Comparison of ENCODE assay signal across 29 cellular contexts in the genomic region with DNA sequence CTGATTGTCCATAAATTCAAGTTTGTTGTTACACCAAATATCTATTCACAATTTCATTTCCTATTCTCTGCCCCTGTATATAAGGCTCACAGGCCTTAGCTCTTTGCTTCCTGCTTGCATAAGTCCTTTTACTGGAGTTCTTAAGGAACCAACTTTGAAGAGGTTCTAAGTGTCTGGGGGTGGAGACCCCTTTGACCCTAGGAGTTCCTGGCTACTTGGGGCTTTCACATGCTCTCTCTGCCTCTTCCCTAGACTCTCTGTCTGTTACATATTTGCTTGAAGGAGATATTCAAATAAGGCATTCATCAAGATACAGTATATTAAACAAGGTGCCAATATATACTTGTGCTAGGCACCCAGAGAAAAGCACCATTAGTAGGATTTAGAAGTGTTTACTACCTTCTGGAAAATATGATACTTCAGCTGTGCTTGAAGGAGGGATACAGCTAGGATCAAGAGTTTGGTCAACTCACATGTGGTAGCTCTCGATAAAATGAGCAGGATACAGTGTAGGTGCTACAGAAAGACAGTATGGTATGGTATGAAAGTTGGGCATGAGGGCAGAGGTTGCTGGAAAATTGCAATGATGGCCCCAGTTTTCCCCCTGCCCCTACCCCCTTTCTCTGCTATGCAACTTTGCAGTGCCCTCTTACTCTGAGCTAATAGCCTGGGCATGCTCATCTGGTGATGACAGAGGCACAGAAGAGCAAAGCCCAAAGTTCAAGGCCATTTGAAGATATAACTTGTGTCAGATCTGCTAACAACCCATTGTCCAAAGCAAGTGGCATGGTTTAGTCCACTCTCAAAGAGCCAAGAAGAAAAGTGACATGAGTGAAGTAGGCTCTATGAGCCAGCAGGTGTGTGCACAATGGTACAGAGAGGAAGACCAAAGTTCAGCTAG.
"Had no signal": no experiment of that assay in that cellular context is flagged by ENCODE, and none has a peak within 500 bp of the region (broad histone marks: within the 10 kb centered on the region; RNA-seq: fewer than 3 reads in every experiment).

No MANE protein-coding gene starts in this region.

- H3K9me3 ChIP-seq: ascending aorta, breast epithelium, esophagus muscularis mucosa, gastrocnemius medialis had no signal

- H3K36me3 ChIP-seq: ascending aorta, breast epithelium, esophagus muscularis mucosa, gastrocnemius medialis, WERI-Rb-1 had no signal

- H3K27me3 ChIP-seq: ascending aorta, breast epithelium, esophagus muscularis mucosa, foreskin keratinocyte, gastrocnemius medialis had no signal

- H3K27ac ChIP-seq: ascending aorta, breast epithelium, coronary artery, dorsolateral prefrontal cortex, esophagus muscularis mucosa, gastrocnemius medialis, WERI-Rb-1 had no signal

- ATAC-seq: activated CD4-positive, CD25-positive, alpha-beta regulatory T cell treated with anti-CD3 and anti-CD28 coated beads, Interleukin-2, amount 50 U/mL, for 24 hours; activated CD8-positive, alpha-beta T cell treated with anti-CD3 and anti-CD28 coated beads for 36 hours; activated naive CD4-positive, alpha-beta T cell treated with anti-CD3 and anti-CD28 coated beads, Interleukin-2, amount 50 U/mL, for 72 hours; activated T-cell treated with anti-CD3 and anti-CD28 coated beads, Interleukin-2, amount 50 U/mL, for 72 hours; gastrocnemius medialis; T-cell; T-helper 17 cell had no signal

- H3K4me1 ChIP-seq: ascending aorta, breast epithelium, esophagus muscularis mucosa, gastrocnemius medialis had no signal

- DNase-seq: activated B cell treated with CpG ODN at 0.5 μM for 24 hours; activated CD4-positive, alpha-beta T cell treated with anti-CD3 and anti-CD28 coated beads for 48 hours; activated CD4-positive, alpha-beta T cell treated with anti-CD3 and anti-CD28 coated beads, Interleukin-2, amount 50 U/mL, for 1 hour; activated CD4-positive, alpha-beta T cell treated with anti-CD3 and anti-CD28 coated beads, Interleukin-2, amount 50 U/mL, for 48 hours; activated CD8-positive, alpha-beta memory T cell treated with anti-CD3 and anti-CD28 coated beads for 24 hours; activated CD8-positive, alpha-beta T cell treated with anti-CD3 and anti-CD28 coated beads for 36 hours; activated gamma-delta T cell; activated naive CD4-positive, alpha-beta T cell; activated naive CD4-positive, alpha-beta T cell treated with anti-CD3 and anti-CD28 coated beads, Interleukin-2, amount 10 ng/mL, durations not matched to agents 7 days and 5 days; activated naive CD8-positive, alpha-beta T cell treated with anti-CD3 and anti-CD28 coated beads, Interleukin-2, amount 10 ng/mL, durations not matched to agents 7 days and 5 days; activated T-cell treated with anti-CD3 and anti-CD28 coated beads, Interleukin-2, amount 50 U/mL, for 1 hour; activated T-cell treated with anti-CD3 and anti-CD28 coated beads, Interleukin-2, amount 50 U/mL, for 72 hours; dorsolateral prefrontal cortex; effector memory CD4-positive, alpha-beta T cell; endodermal cell; erythroblast; gastrocnemius medialis; SW 1271; T-cell; T-helper 17 cell; T1000; WERI-Rb-1 had no signal

- H3K4me3 ChIP-seq: ascending aorta, breast epithelium, coronary artery, dorsolateral prefrontal cortex, esophagus muscularis mucosa, gastrocnemius medialis had no signal
